Comparison of ENCODE assay signal across 8 cellular contexts in genomic region chr2:216013080-216013909, GRCh38. TPM values are rescaled to one million over a fixed set of nuclear protein-coding genes. Genes with fewer than 3 reads are reported as not detected.
A peak's percentile ranks its signal among the peaks of the same experiment; 100 is the strongest.
DNase-seq lines count a peak whose midpoint lies in the region; ATAC-seq, FAIRE-seq and TF ChIP-seq lines count a peak whose summit lies in the region.

MREG (minus strand) TSS chr2:216013551; CDS start chr2:216013327, 224 bp downstream.

- H3K36me3 ChIP-seq in fibroblast of lung (ENCODE audit: control insufficient read depth, insufficient read depth, low read length) = no peaks in the 10 kb centered on the region

- H3K27ac ChIP-seq in fibroblast of lung (ENCODE audit: insufficient read depth, low read length) = no peak within 1 kb of the TSS

- peak; percentile 57 for DNase-seq in DMS53 treated with DMSO at 0.1 percent for 48 hours (lab: John Stamatoyannopoulos, UW; ENCODE audit: unreplicated experiment)
- DNase-seq in Jurkat, Clone E6-1 (ENCODE audit: low read depth, low spot score) = peak; percentile 75
- DNase-seq in RCC 7860 (ENCODE audit: low spot score) = peak; percentile 50
- peak; percentile 86 to 88 for DNase-seq in activated T-cell treated with anti-CD3 and anti-CD28 coated beads, Interleukin-2, amount 50 U/mL, for 72 hours
- peak; percentile 50 to 69 for DNase-seq in fibroblast of lung (ENCODE audit: low read depth in 2 of 2)
- peak; percentile 74 to 89 (median 84) for DNase-seq in naive thymus-derived CD8-positive, alpha-beta T cell

- no peaks in the 10 kb centered on the region for H4K20me1 ChIP-seq in fibroblast of lung (ENCODE audit: control insufficient read depth, extremely low read depth, insufficient read depth, low read length)

- H3K27me3 ChIP-seq in fibroblast of lung (ENCODE audit: control insufficient read depth, insufficient read depth, low read length) = no peaks in the 10 kb centered on the region

- peak; percentile 71 to 73 for TF ChIP-seq CTCF in fibroblast of lung (conservative IDR thresholded peaks at IDR 0.05 in 1 of 2, IDR thresholded peaks at IDR 0.05 in 1 of 2; ENCODE audit: low read depth in 1 of 2, low read length in 2 of 2)

- H3K9ac ChIP-seq in fibroblast of lung (ENCODE audit: insufficient read depth, low read length) = peak within 1 kb of the TSS; percentile 61

- ATAC-seq in GM21717 (IDR thresholded peaks at IDR 0.05; ENCODE audit: unreplicated experiment) = peak; percentile 43
- peak; percentile 78 to 80 for ATAC-seq in activated T-cell treated with anti-CD3 and anti-CD28 coated beads, Interleukin-2, amount 50 U/mL, for 72 hours (replicated peaks in 1 of 2)
- ATAC-seq in naive thymus-derived CD8-positive, alpha-beta T cell = peak; percentile 73 to 84
- ATAC-seq in stimulated activated memory B cell treated with anti-CD40 and anti-IgM and Interleukin-4, amounts not matched to agents 10 μg/mL and 1 μg/mL and 100 μg/mL, for 72 hours = peak; percentile 80

- peak within 1 kb of the TSS; percentile 94 for H3K4me2 ChIP-seq in fibroblast of lung (ENCODE audit: extremely low read depth, insufficient read depth, low read length)

- peaks cover 67% of the 10 kb centered on the region for H3K4me1 Mint-ChIP-seq in activated T-cell treated with anti-CD3 and anti-CD28 coated beads, Interleukin-2, amount 50 U/mL, for 72 hours (ENCODE audit: low read depth)
- peaks cover 24 to 51% (median 49%) of the 10 kb centered on the region in 4 donors for H3K4me1 Mint-ChIP-seq in naive thymus-derived CD8-positive, alpha-beta T cell
- peaks cover 65% of the 10 kb centered on the region for H3K4me1 Mint-ChIP-seq in stimulated activated memory B cell treated with anti-CD40 and anti-IgM and Interleukin-4, amounts not matched to agents 10 μg/mL and 1 μg/mL and 100 μg/mL, for 72 hours

- peak within 1 kb of the TSS; percentile 92 to 96 for H3K4me3 Mint-ChIP-seq in activated T-cell treated with anti-CD3 and anti-CD28 coated beads, Interleukin-2, amount 50 U/mL, for 72 hours
- peak within 1 kb of the TSS; percentile 83 to 94 (median 88) for H3K4me3 Mint-ChIP-seq in naive thymus-derived CD8-positive, alpha-beta T cell
- peak within 1 kb of the TSS; percentile 87 for H3K4me3 Mint-ChIP-seq in stimulated activated memory B cell treated with anti-CD40 and anti-IgM and Interleukin-4, amounts not matched to agents 10 μg/mL and 1 μg/mL and 100 μg/mL, for 72 hours

- H3K36me3 Mint-ChIP-seq in activated T-cell treated with anti-CD3 and anti-CD28 coated beads, Interleukin-2, amount 50 U/mL, for 72 hours (ENCODE audit: insufficient read depth in 2 of 2) = no peaks in the 10 kb centered on the region
- H3K36me3 Mint-ChIP-seq in naive thymus-derived CD8-positive, alpha-beta T cell = no peaks in the 10 kb centered on the region
- peaks cover 11% of the 10 kb centered on the region for H3K36me3 Mint-ChIP-seq in stimulated activated memory B cell treated with anti-CD40 and anti-IgM and Interleukin-4, amounts not matched to agents 10 μg/mL and 1 μg/mL and 100 μg/mL, for 72 hours

- no peaks in the 10 kb centered on the region for H3K9me3 ChIP-seq in fibroblast of lung (ENCODE audit: control insufficient read depth, insufficient read depth, low read depth, low read length)

- no peaks in the 10 kb centered on the region for H3K79me2 ChIP-seq in fibroblast of lung (ENCODE audit: control insufficient read depth, insufficient read depth, low read length)

- no peak for FAIRE-seq in RCC 7860 (lab: Jason Lieb, UNC)

- no peaks in the 10 kb centered on the region for H3K9me3 Mint-ChIP-seq in activated T-cell treated with anti-CD3 and anti-CD28 coated beads, Interleukin-2, amount 50 U/mL, for 72 hours
- H3K9me3 Mint-ChIP-seq in naive thymus-derived CD8-positive, alpha-beta T cell = no peaks in the 10 kb centered on the region
- no peaks in the 10 kb centered on the region for H3K9me3 Mint-ChIP-seq in stimulated activated memory B cell treated with anti-CD40 and anti-IgM and Interleukin-4, amounts not matched to agents 10 μg/mL and 1 μg/mL and 100 μg/mL, for 72 hours

- POLR2A ChIA-PET in naive thymus-derived CD8-positive, alpha-beta T cell (lab: Charles Lee) = no interaction called here

- peak within 1 kb of the TSS; percentile 74 for H3K27ac Mint-ChIP-seq in activated T-cell treated with anti-CD3 and anti-CD28 coated beads, Interleukin-2, amount 50 U/mL, for 72 hours
- peak within 1 kb of the TSS; percentile 63 to 95 (median 78) for H3K27ac Mint-ChIP-seq in naive thymus-derived CD8-positive, alpha-beta T cell
- peak within 1 kb of the TSS; percentile 83 for H3K27ac Mint-ChIP-seq in stimulated activated memory B cell treated with anti-CD40 and anti-IgM and Interleukin-4, amounts not matched to agents 10 μg/mL and 1 μg/mL and 100 μg/mL, for 72 hours

- peak within 1 kb of the TSS; percentile 71 for H3K4me3 ChIP-seq in Jurkat, Clone E6-1 (ENCODE audit: low read length)
- peak within 1 kb of the TSS; percentile 61 to 79 (median 76) for H3K4me3 ChIP-seq in fibroblast of lung (replicated peaks in 1 of 4; ENCODE audit: control extremely low read depth in 1 of 4, insufficient read depth in 1 of 4, low read depth in 3 of 4, low read length in 4 of 4)

- H3K4me1 ChIP-seq in fibroblast of lung (ENCODE audit: control insufficient read depth, extremely low read depth, insufficient read depth, low read length) = peaks cover 2% of the 10 kb centered on the region

- H3K27me3 Mint-ChIP-seq in activated T-cell treated with anti-CD3 and anti-CD28 coated beads, Interleukin-2, amount 50 U/mL, for 72 hours (ENCODE audit: low read depth) = no peaks in the 10 kb centered on the region
- no peaks in the 10 kb centered on the region for H3K27me3 Mint-ChIP-seq in naive thymus-derived CD8-positive, alpha-beta T cell
- H3K27me3 Mint-ChIP-seq in stimulated activated memory B cell treated with anti-CD40 and anti-IgM and Interleukin-4, amounts not matched to agents 10 μg/mL and 1 μg/mL and 100 μg/mL, for 72 hours = no peaks in the 10 kb centered on the region

- peak within 1 kb of the TSS; percentile 89 for H2AFZ ChIP-seq in fibroblast of lung (ENCODE audit: low read length)

RNA-seq across cellular contexts. Expression of gene MREG, which starts in this region (rescaled TPM):
- 13.3 TPM for polyA plus RNA-seq in Jurkat, Clone E6-1 (2012; ENCODE audit: insufficient read depth, insufficient read length)
- total RNA-seq in activated T-cell treated with anti-CD3 and anti-CD28 coated beads, Interleukin-2, amount 50 U/mL, for 72 hours = 10 to 100 TPM in 1 of 2 donors, 1 to 10 TPM in 1; 9.0 to 10.8 TPM
- total RNA-seq in fibroblast of lung = 1.8 and 3.5 TPM in 2 replicates
- 2.4 and 3.4 TPM in 2 replicates for polyA plus RNA-seq in fibroblast of lung
- polyA plus RNA-seq in fibroblast of lung (2012) = 1.8 and 2.5 TPM in 2 replicates
- 1.8 TPM in 1 of 2 replicates, not detected in the other for polyA minus RNA-seq in fibroblast of lung (ENCODE audit: low replicate concordance)
- total RNA-seq in naive thymus-derived CD8-positive, alpha-beta T cell = 1 to 10 TPM; 5.2 to 8.5 TPM
- polyA plus RNA-seq in naive thymus-derived CD8-positive, alpha-beta T cell = 1 to 10 TPM in 2 of 3 donors, under 1 TPM in 1; 0.97 to 3.3 (median 2.7) TPM
